1 cellular context compared by ENCODE assay signal in the genomic region with DNA sequence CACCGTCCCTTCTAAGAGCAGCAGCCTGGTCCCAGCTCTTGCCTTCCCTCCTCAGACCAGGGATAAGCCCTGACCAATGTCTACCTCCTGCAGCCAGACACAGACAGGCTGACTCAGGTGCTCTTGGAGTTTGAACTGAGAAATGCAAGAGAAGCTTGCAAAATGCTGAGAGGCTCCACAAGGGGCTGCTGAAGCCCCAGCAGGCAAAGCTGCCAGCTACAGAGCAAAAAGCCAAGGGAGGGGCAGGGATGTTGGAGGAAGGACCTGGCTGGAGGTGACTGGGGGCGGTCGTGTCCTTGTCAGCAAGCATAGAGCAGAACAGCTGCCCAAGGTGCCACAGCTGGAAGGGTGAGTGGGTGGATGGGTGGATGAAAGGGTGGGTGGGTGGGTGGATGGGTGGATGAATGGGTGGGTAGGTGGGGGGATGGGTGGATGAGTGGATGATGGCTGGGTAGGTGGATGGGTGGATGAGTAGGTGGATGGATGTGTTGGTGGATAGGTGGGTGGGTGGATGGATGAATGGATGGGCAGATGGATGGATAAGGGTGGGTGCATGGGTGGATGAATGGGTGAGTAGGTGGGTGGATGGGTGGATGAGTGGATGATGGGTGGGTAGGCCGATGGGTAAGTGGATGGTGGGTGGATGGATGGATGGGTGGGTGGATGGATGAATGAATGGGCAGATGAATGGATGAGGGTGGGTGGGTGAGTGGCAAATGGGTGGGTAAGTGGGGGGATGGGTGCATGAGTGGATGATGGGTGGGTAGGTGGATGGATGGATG.
TF ChIP-seq lines count a peak whose summit lies in the region.

No MANE protein-coding gene starts in this region.

TF ChIP-seq in HEK293, 187 proteins besides CTCF, POLR2A, EP300 and RAD21 (continued from another document):
- TF ChIP-seq, protein P1, sequence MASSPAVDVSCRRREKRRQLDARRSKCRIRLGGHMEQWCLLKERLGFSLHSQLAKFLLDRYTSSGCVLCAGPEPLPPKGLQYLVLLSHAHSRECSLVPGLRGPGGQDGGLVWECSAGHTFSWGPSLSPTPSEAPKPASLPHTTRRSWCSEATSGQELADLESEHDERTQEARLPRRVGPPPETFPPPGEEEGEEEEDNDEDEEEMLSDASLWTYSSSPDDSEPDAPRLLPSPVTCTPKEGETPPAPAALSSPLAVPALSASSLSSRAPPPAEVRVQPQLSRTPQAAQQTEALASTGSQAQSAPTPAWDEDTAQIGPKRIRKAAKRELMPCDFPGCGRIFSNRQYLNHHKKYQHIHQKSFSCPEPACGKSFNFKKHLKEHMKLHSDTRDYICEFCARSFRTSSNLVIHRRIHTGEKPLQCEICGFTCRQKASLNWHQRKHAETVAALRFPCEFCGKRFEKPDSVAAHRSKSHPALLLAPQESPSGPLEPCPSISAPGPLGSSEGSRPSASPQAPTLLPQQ (tag by site-specific recombination; IDR thresholded peaks at IDR 0.05), result no peak
- TF ChIP-seq ZNF658 (tag by site-specific recombination; IDR thresholded peaks at IDR 0.05) (no peak), ZNF521 (tag by site-specific recombination; IDR thresholded peaks at IDR 0.05) (no peak), ZNF10 (tag by site-specific recombination; IDR thresholded peaks at IDR 0.05) (no peak)
- TF ChIP-seq, protein P2, sequence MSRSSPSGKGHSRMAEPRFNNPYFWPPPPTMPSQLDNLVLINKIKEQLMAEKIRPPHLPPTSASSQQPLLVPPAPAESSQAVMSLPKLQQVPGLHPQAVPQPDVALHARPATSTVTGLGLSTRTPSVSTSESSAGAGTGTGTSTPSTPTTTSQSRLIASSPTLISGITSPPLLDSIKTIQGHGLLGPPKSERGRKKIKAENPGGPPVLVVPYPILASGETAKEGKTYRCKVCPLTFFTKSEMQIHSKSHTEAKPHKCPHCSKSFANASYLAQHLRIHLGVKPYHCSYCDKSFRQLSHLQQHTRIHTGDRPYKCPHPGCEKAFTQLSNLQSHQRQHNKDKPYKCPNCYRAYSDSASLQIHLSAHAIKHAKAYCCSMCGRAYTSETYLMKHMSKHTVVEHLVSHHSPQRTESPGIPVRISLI (tag by site-specific recombination; IDR thresholded peaks at IDR 0.05), result no peak
